In the genomic region with DNA sequence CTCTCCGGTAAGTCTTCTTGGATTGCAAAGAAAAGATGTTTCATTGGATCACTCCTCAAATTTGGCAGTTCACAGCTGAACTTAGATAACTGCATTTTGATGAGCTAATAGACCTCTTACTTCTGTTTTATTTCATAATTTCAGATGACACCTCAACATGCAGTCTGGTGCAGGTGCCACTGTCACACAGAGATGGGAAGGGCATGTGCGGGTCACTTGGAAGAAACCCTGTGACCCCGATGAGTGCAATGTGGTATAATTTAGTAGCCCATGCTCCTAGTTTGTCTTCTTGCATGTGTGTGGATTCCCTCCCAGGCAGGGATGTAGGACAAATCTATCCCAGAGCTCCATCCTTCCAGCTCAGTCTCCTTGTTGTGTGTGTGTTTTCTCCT, we compare ENCODE assay signal across 14 cellular contexts. TPM values are rescaled to one million over a fixed set of nuclear protein-coding genes. Genes with fewer than 3 reads are reported as not detected.
DNase-seq lines count a peak whose midpoint lies in the region; ATAC-seq and TF ChIP-seq lines count a peak whose summit lies in the region.
"Had no signal": no experiment of that assay in that cellular context is flagged by ENCODE, and none has a peak within 500 bp of the region (broad histone marks: within the 10 kb centered on the region; RNA-seq: fewer than 3 reads in every experiment).

No MANE protein-coding gene starts in this region.

- H3K36me3 ChIP-seq in brain microvascular endothelial cell (replicated peaks), result no peaks in the 10 kb centered on the region
- H3K36me3 ChIP-seq: sigmoid colon had no signal

- H3K27ac Mint-ChIP-seq in activated CD4-positive, alpha-beta T cell treated with anti-CD3 and anti-CD28 coated beads, Interleukin-2, amount 10 ng/mL, durations not matched to agents 24 days and 14 days, result peak overlapping the region; percentile 98
- H3K27ac Mint-ChIP-seq in activated naive CD8-positive, alpha-beta T cell treated with anti-CD3 and anti-CD28 coated beads for 36 hours, result peak overlapping the region; percentile 98
- peak overlapping the region; percentile 84 to 97 for H3K27ac Mint-ChIP-seq in stimulated activated naive CD8-positive, alpha-beta T cell treated with anti-CD3 and anti-CD28 coated beads, Interleukin-15, amount 100 ng/mL, for 72 hours
- H3K27ac Mint-ChIP-seq: H9 had no signal

- H3K27ac ChIP-seq in dorsolateral prefrontal cortex, result no peak overlapping the region
- H3K27ac ChIP-seq in brain microvascular endothelial cell, result no peak overlapping the region
- H3K27ac ChIP-seq: sigmoid colon had no signal

- intact Hi-C loops in activated CD4-positive, alpha-beta T cell treated with anti-CD3 and anti-CD28 coated beads, Interleukin-2, amount 10 ng/mL, durations not matched to agents 24 days and 14 days (cut with micrococcal nuclease), result loop anchor here (1.0 to 10.0 kb wide), 6 partner anchors 9 to 1633 kb away; a partner anchor contains a TSS
- intact Hi-C loops in dorsolateral prefrontal cortex (cut with DNase I) (no loop called here), sciatic nerve (cut with DNase I) (no loop called here)

- peaks cover 5% of the 10 kb centered on the region for H3K9me3 Mint-ChIP-seq in activated CD4-positive, alpha-beta T cell treated with anti-CD3 and anti-CD28 coated beads, Interleukin-2, amount 10 ng/mL, durations not matched to agents 24 days and 14 days
- peaks cover 4% of the 10 kb centered on the region for H3K9me3 Mint-ChIP-seq in activated naive CD8-positive, alpha-beta T cell treated with anti-CD3 and anti-CD28 coated beads for 36 hours
- no peaks in the 10 kb centered on the region for H3K9me3 Mint-ChIP-seq in stimulated activated naive CD8-positive, alpha-beta T cell treated with anti-CD3 and anti-CD28 coated beads, Interleukin-15, amount 100 ng/mL, for 72 hours
- H3K9me3 Mint-ChIP-seq: H9 had no signal

- H3K27me3 Mint-ChIP-seq in activated CD4-positive, alpha-beta T cell treated with anti-CD3 and anti-CD28 coated beads, Interleukin-2, amount 10 ng/mL, durations not matched to agents 24 days and 14 days, result no peaks in the 10 kb centered on the region
- no peaks in the 10 kb centered on the region for H3K27me3 Mint-ChIP-seq in activated naive CD8-positive, alpha-beta T cell treated with anti-CD3 and anti-CD28 coated beads for 36 hours
- H3K27me3 Mint-ChIP-seq in stimulated activated naive CD8-positive, alpha-beta T cell treated with anti-CD3 and anti-CD28 coated beads, Interleukin-15, amount 100 ng/mL, for 72 hours, result no peaks in the 10 kb centered on the region

- in situ Hi-C loops in brain microvascular endothelial cell (cut with HindIII; ENCODE audit: low pct_ligation_motif_present, low sequenced_read_pairs), result no loop called here

- peaks cover 54% of the 10 kb centered on the region for H3K36me3 Mint-ChIP-seq in activated CD4-positive, alpha-beta T cell treated with anti-CD3 and anti-CD28 coated beads, Interleukin-2, amount 10 ng/mL, durations not matched to agents 24 days and 14 days (ENCODE audit: low read depth)
- peaks cover 63% of the 10 kb centered on the region for H3K36me3 Mint-ChIP-seq in activated naive CD8-positive, alpha-beta T cell treated with anti-CD3 and anti-CD28 coated beads for 36 hours

- TF ChIP-seq CTCF in dorsolateral prefrontal cortex (IDR thresholded peaks at IDR 0.05 in 54 of 56, conservative IDR thresholded peaks at IDR 0.05 in 2 of 56; ENCODE audit: low read depth in 1 of 56, partially characterized antibody in 56 of 56), result no peak
- TF ChIP-seq CTCF in brain microvascular endothelial cell (IDR thresholded peaks at IDR 0.05; ENCODE audit: low read depth, low read length, missing control alignments), result no peak

- DNase-seq in activated CD4-positive, alpha-beta T cell treated with anti-CD3 and anti-CD28 coated beads, Interleukin-2, amount 10 ng/mL, durations not matched to agents 24 days and 14 days, result no peak
- no peak for DNase-seq in activated CD4-positive, alpha-beta T cell treated with anti-CD3 and anti-CD28 coated beads for 48 hours
- DNase-seq in activated naive CD8-positive, alpha-beta T cell treated with anti-CD3 and anti-CD28 coated beads for 36 hours, result no peak
- no peak for DNase-seq in stimulated activated naive CD8-positive, alpha-beta T cell treated with anti-CD3 and anti-CD28 coated beads, Interleukin-15, amount 100 ng/mL, for 72 hours
- no peak for DNase-seq in dorsolateral prefrontal cortex
- no peak for DNase-seq in sciatic nerve (ENCODE audit: low spot score)
- DNase-seq in brain microvascular endothelial cell, result no peak
- DNase-seq: foreskin melanocyte, H9, NCI-H2107, SHP77, sigmoid colon had no signal

- ATAC-seq in HG02678 (IDR thresholded peaks at IDR 0.05; ENCODE audit: unreplicated experiment), result peak; percentile 12
- peak; percentile 58 for ATAC-seq in stimulated activated naive CD8-positive, alpha-beta T cell treated with anti-CD3 and anti-CD28 coated beads, Interleukin-15, amount 100 ng/mL, for 72 hours
- no peak for ATAC-seq in sciatic nerve

- H3K4me1 Mint-ChIP-seq in activated CD4-positive, alpha-beta T cell treated with anti-CD3 and anti-CD28 coated beads, Interleukin-2, amount 10 ng/mL, durations not matched to agents 24 days and 14 days, result peaks cover 49% of the 10 kb centered on the region
- H3K4me1 Mint-ChIP-seq in activated naive CD8-positive, alpha-beta T cell treated with anti-CD3 and anti-CD28 coated beads for 36 hours, result peaks cover 61% of the 10 kb centered on the region
- H3K4me1 Mint-ChIP-seq in stimulated activated naive CD8-positive, alpha-beta T cell treated with anti-CD3 and anti-CD28 coated beads, Interleukin-15, amount 100 ng/mL, for 72 hours, result peaks cover 65% of the 10 kb centered on the region

- H3K4me3 Mint-ChIP-seq in activated CD4-positive, alpha-beta T cell treated with anti-CD3 and anti-CD28 coated beads, Interleukin-2, amount 10 ng/mL, durations not matched to agents 24 days and 14 days, result peak overlapping the region; percentile 98
- H3K4me3 Mint-ChIP-seq in activated naive CD8-positive, alpha-beta T cell treated with anti-CD3 and anti-CD28 coated beads for 36 hours, result peak overlapping the region; percentile 96
- peak overlapping the region; percentile 91 to 93 for H3K4me3 Mint-ChIP-seq in stimulated activated naive CD8-positive, alpha-beta T cell treated with anti-CD3 and anti-CD28 coated beads, Interleukin-15, amount 100 ng/mL, for 72 hours
- H3K4me3 Mint-ChIP-seq: H9 had no signal

- H3K27me3 ChIP-seq in dorsolateral prefrontal cortex (peaks cover 0 to 9% (median 0%) of the 10 kb centered on the region in 45 donors), brain microvascular endothelial cell (replicated peaks) (no peaks in the 10 kb centered on the region)
- H3K27me3 ChIP-seq: sigmoid colon had no signal

- H3K4me3 ChIP-seq in dorsolateral prefrontal cortex, result no peak overlapping the region
- no peak overlapping the region for H3K4me3 ChIP-seq in brain microvascular endothelial cell (ENCODE audit: low read depth, low read length)
- H3K4me3 ChIP-seq: sigmoid colon had no signal

RNA-seq across cellular contexts. Expression of a gene that starts 0.5 kb away (rescaled TPM):
- total RNA-seq in activated CD4-positive, alpha-beta T cell treated with anti-CD3 and anti-CD28 coated beads, Interleukin-2, amount 10 ng/mL, durations not matched to agents 24 days and 14 days, result 113 and 114 TPM in 2 replicates
- total RNA-seq in activated naive CD8-positive, alpha-beta T cell treated with anti-CD3 and anti-CD28 coated beads for 36 hours, result 10 to 100 TPM; 39.8 to 41.6 TPM
- total RNA-seq in dorsolateral prefrontal cortex, result under 1 TPM in 11 of 120 experiments, not detected in 109; 0.11 to 0.50 (median 0.24) TPM
- 0.71 TPM for total RNA-seq in sciatic nerve
- total RNA-seq: cerebellum, H9 had no signal

Comparison
In these comparisons a context has a peak if more than half of its experiments do, and no peak if none do; other contexts are left out.
1. RNA of a gene that starts 0.5 kb away (total RNA-seq): 113 to 114 TPM in activated CD4-positive, alpha-beta T cell treated with anti-CD3 and anti-CD28 coated beads, Interleukin-2, amount 10 ng/mL, durations not matched to agents 24 days and 14 days and 39.8 to 41.6 TPM in activated naive CD8-positive, alpha-beta T cell treated with anti-CD3 and anti-CD28 coated beads for 36 hours; 0.71 TPM in sciatic nerve (single experiment) and 0.11 to 0.50 TPM in dorsolateral prefrontal cortex; every median in the first group is over 10 times any median in the second.
2. Peak in every context shown above with its lines, with median percentiles within 50 percentile points of each other: H3K27ac Mint-ChIP-seq and H3K4me3 Mint-ChIP-seq.